Comparison of ENCODE assay signal across 15 cellular contexts in the genomic region with DNA sequence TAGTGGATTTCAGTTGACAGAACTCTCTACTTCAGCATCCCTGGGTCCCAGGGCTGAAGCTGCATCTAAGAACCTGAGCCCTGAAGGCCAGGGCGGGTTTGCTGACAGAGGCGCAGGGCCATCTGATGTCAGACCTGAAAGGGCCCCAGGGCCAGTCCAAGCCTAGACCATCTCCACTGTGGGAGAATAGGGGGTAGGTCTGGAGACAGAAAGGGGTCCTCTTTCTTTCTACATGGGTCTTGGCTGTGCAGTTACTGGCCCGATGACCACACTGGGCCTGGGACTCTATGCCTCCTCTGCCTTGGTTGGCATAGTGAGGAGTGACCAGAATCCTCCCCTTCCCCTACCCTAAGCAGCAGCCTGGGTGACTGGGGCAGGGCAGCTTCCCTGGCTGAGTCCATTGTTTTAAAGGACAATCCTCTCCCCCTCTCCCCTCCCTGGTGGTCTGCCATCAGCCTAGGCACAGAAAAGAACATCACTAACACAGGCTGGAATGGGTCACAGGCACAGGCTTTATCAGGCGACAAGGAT. TPM values are rescaled to one million over a fixed set of nuclear protein-coding genes. Genes with fewer than 3 reads are reported as not detected.
DNase-seq lines count a peak whose midpoint lies in the region; ATAC-seq and TF ChIP-seq lines count a peak whose summit lies in the region.
"Had no signal": no experiment of that assay in that cellular context is flagged by ENCODE, and none has a peak within 500 bp of the region (broad histone marks: within the 10 kb centered on the region; RNA-seq: fewer than 3 reads in every experiment).

No MANE protein-coding gene starts in this region.

- H3K27ac Mint-ChIP-seq in Calu3 (ENCODE audit: unreplicated experiment) = peak overlapping the region; percentile 87
- H3K27ac Mint-ChIP-seq: activated CD4-positive, alpha-beta T cell treated with anti-CD3 and anti-CD28 coated beads for 36 hours; activated T-helper 1 cell treated with anti-CD3 and anti-CD28 coated beads, Interleukin-12 subunit alpha, Interleukin-12 subunit beta, Interleukin-2, Interleukin-4 antibody, amounts not matched to agents 30 ng/mL and 10 ng/mL and 1 ng/mL, durations not matched to agents 14 hours and 24 hours and 36 hours; H9 had no signal

- H3K4me3 Mint-ChIP-seq in Calu3 (ENCODE audit: low read depth, unreplicated experiment) = no peak overlapping the region
- H3K4me3 Mint-ChIP-seq: activated CD4-positive, alpha-beta T cell treated with anti-CD3 and anti-CD28 coated beads for 36 hours; activated T-helper 1 cell treated with anti-CD3 and anti-CD28 coated beads, Interleukin-12 subunit alpha, Interleukin-12 subunit beta, Interleukin-2, Interleukin-4 antibody, amounts not matched to agents 30 ng/mL and 10 ng/mL and 1 ng/mL, durations not matched to agents 14 hours and 24 hours and 36 hours; H9 had no signal

- no TSS peak for BruUV-seq in Calu3 (replicated peaks; lab: Mats Ljungman, UMichigan)

- no peaks in the 10 kb centered on the region for H3K9me3 ChIP-seq in lower lobe of right lung

- H3K9me3 Mint-ChIP-seq in Calu3 (ENCODE audit: low read depth, unreplicated experiment) = no peaks in the 10 kb centered on the region
- H3K9me3 Mint-ChIP-seq: activated T-helper 1 cell treated with anti-CD3 and anti-CD28 coated beads, Interleukin-12 subunit alpha, Interleukin-12 subunit beta, Interleukin-2, Interleukin-4 antibody, amounts not matched to agents 30 ng/mL and 10 ng/mL and 1 ng/mL, durations not matched to agents 14 hours and 24 hours and 36 hours; H9 had no signal

- H3K36me3 ChIP-seq in lower lobe of right lung = peaks cover 18% of the 10 kb centered on the region

- no peak for DNase-seq in Calu3
- peak in 7 of 10 donors; percentile 2 to 24 (median 17) for DNase-seq in dorsolateral prefrontal cortex
- DNase-seq in lower lobe of right lung = peak; percentile 24
- no peak for DNase-seq in foreskin fibroblast
- no peak for DNase-seq in inferior parietal cortex (ENCODE audit: extremely low spot score)
- DNase-seq in NCI-H526 treated with DMSO at 0.1 percent for 48 hours (lab: John Stamatoyannopoulos, UW) = no peak
- DNase-seq: DND-41, NCI-H1930, T-helper 1 cell had no signal

- CTCF ChIA-PET in Calu3 (lab: Charles Lee) = interaction anchor here (2.1 kb wide), 1 partner anchor 18 kb away, joined by 18 read pairs; no protein-coding TSS in a partner anchor

- H3K4me3 ChIP-seq in dorsolateral prefrontal cortex = no peak overlapping the region
- H3K4me3 ChIP-seq in lower lobe of right lung = no peak overlapping the region
- no peak overlapping the region for H3K4me3 ChIP-seq in skin epidermis
- H3K4me3 ChIP-seq in foreskin fibroblast (ENCODE audit: low read depth in 1 of 2, low read length in 2 of 2) = no peak overlapping the region

- H3K27me3 ChIP-seq in dorsolateral prefrontal cortex (no peaks in the 10 kb centered on the region), lower lobe of right lung (ENCODE audit: low read depth) (no peaks in the 10 kb centered on the region)

- H3K27me3 Mint-ChIP-seq in Calu3 (ENCODE audit: unreplicated experiment) = no peaks in the 10 kb centered on the region
- H3K27me3 Mint-ChIP-seq: activated CD4-positive, alpha-beta T cell treated with anti-CD3 and anti-CD28 coated beads for 36 hours had no signal

- no peak for ATAC-seq in lower lobe of right lung
- no peak for ATAC-seq in GM18909 (IDR thresholded peaks at IDR 0.05; ENCODE audit: poor library complexity, unreplicated experiment)
- ATAC-seq: activated CD4-positive, alpha-beta T cell treated with anti-CD3 and anti-CD28 coated beads for 36 hours; left colon had no signal

- intact Hi-C loops in Calu3 (cut with micrococcal nuclease; ENCODE audit: unreplicated experiment) = no loop called here
- intact Hi-C loops in dorsolateral prefrontal cortex (cut with DNase I) = loop anchor here in 1 of 2 donors (5.0 kb wide), 2 partner anchors 99 to 169 kb away; a partner anchor contains a TSS
- intact Hi-C loops in lower lobe of right lung (cut with DNase I) = no loop called here

- peaks cover 46% of the 10 kb centered on the region for H3K4me1 Mint-ChIP-seq in Calu3 (ENCODE audit: low read depth, unreplicated experiment)
- H3K4me1 Mint-ChIP-seq: activated CD4-positive, alpha-beta T cell treated with anti-CD3 and anti-CD28 coated beads for 36 hours had no signal

- TF ChIP-seq CTCF in Calu3 (IDR thresholded peaks at IDR 0.05; ENCODE audit: unreplicated experiment) = no peak
- TF ChIP-seq CTCF in dorsolateral prefrontal cortex (IDR thresholded peaks at IDR 0.05 in 54 of 56, conservative IDR thresholded peaks at IDR 0.05 in 2 of 56; ENCODE audit: low read depth in 1 of 56, partially characterized antibody in 56 of 56) = no peak
- TF ChIP-seq CTCF in lower lobe of right lung (IDR thresholded peaks at IDR 0.05) = no peak
- TF ChIP-seq CTCF in foreskin fibroblast (IDR thresholded peaks at IDR 0.05; ENCODE audit: low read depth, low read length) = no peak

- H3K36me3 Mint-ChIP-seq in Calu3 (ENCODE audit: insufficient read depth, unreplicated experiment) = peaks cover 18% of the 10 kb centered on the region

- H3K4me1 ChIP-seq in lower lobe of right lung = peaks cover 89% of the 10 kb centered on the region

- peak overlapping the region; percentile 54 to 99 (median 94) for H3K27ac ChIP-seq in dorsolateral prefrontal cortex
- H3K27ac ChIP-seq in lower lobe of right lung = peak overlapping the region; percentile 94
- H3K27ac ChIP-seq in skin epidermis = peak overlapping the region in 11 of 21 experiments; percentile 16 to 91 (median 82)

RNA-seq across cellular contexts. Expression of a gene that starts 34.5 kb away (rescaled TPM):
- total RNA-seq in Calu3 (2022) = 26.4 and 28.5 TPM in 2 replicates
- 10 to 100 TPM; 18.3 to 36.0 (median 26.0) TPM for total RNA-seq in dorsolateral prefrontal cortex
- 39.9 TPM for total RNA-seq in lower lobe of right lung

RNA-seq across cellular contexts. Expression of a gene that starts 50.5 kb away (rescaled TPM):
- total RNA-seq in Calu3 (2022) (not detected in 2 replicates), dorsolateral prefrontal cortex (10 to 100 TPM in 2 of 120 experiments, 1 to 10 TPM in 117, under 1 TPM in 1; 0.95 to 12.5 (median 4.1) TPM), lower lobe of right lung (0.62 TPM)

Comparison
In these comparisons a context has a peak if more than half of its experiments do, and no peak if none do; other contexts are left out.
1. DNase-seq: peak in dorsolateral prefrontal cortex (7 of 10) and lower lobe of right lung (single experiment); none in Calu3 (single experiment), foreskin fibroblast (0 of 2), inferior parietal cortex (single experiment) and NCI-H526 treated with DMSO at 0.1 percent for 48 hours (single experiment).
2. Peak in every context shown above with its lines, with median percentiles within 50 percentile points of each other: H3K27ac ChIP-seq.